Comparison of ENCODE assay signal across 8 cellular contexts in genomic region chr3:138332472-138333073, GRCh38. TPM values are rescaled to one million over a fixed set of nuclear protein-coding genes. Genes with fewer than 3 reads are reported as not detected.
DNase-seq lines count a peak whose midpoint lies in the region; ATAC-seq, FAIRE-seq and TF ChIP-seq lines count a peak whose summit lies in the region.

No MANE protein-coding gene starts in this region.

- H3K4me1 ChIP-seq in stomach: peaks cover 5 to 18% (median 17%) of the 10 kb centered on the region in 4 donors

- intact Hi-C loops in stomach (cut with DNase I; ENCODE audit: low total_unique reads): no loop called here

- no peaks in the 10 kb centered on the region for H3K9me3 ChIP-seq in stomach

- CTCF ChIA-PET in AG04449 (lab: Yijun Ruan, JAX): interaction anchor here (1.0 to 4.3 kb wide), 7 partner anchors 14 to 142 kb away, joined by 3 to 45 read pairs (median 4); partner anchors contain the start of gene MRAS

- ATAC-seq in HG02798 (IDR thresholded peaks at IDR 0.05; ENCODE audit: poor library complexity, unreplicated experiment): no peak

- TF ChIP-seq EP300 in stomach (IDR thresholded peaks at IDR 0.05): no peak

- TF ChIP-seq POLR2A in stomach (IDR thresholded peaks at IDR 0.05): no peak

- H3K4me3 ChIP-seq in AG04449 (ENCODE audit: low read depth, low read length): no peak overlapping the region
- H3K4me3 ChIP-seq in fibroblast of villous mesenchyme (ENCODE audit: low read depth, low read length): no peak overlapping the region
- H3K4me3 ChIP-seq in stomach: no peak overlapping the region

- no peak for FAIRE-seq in GM19239 (lab: Jason Lieb, UNC)

- no peaks in the 10 kb centered on the region for H3K36me3 ChIP-seq in stomach

- TF ChIP-seq CTCF in AG04449 (IDR thresholded peaks at IDR 0.05; ENCODE audit: insufficient read depth, low read length, missing control alignments): peak; percentile 37
- peak; percentile 53 for TF ChIP-seq CTCF in GM12873 (IDR thresholded peaks at IDR 0.05; ENCODE audit: insufficient read depth, low read depth, low read length, missing control alignments)
- peak; percentile 60 for TF ChIP-seq CTCF in fibroblast of villous mesenchyme (IDR thresholded peaks at IDR 0.05; ENCODE audit: insufficient read depth, low read depth, low read length)
- peak in 5 of 7 experiments; percentile 27 to 54 (median 40) for TF ChIP-seq CTCF in stomach (IDR thresholded peaks at IDR 0.05)

- no peaks in the 10 kb centered on the region for H3K27me3 ChIP-seq in stomach

- H3K27ac ChIP-seq in stomach: no peak overlapping the region

- no peak for DNase-seq in AG04449 (ENCODE audit: low read depth, low spot score)
- peak; percentile 31 for DNase-seq in RPMI8226
- peak; percentile 55 for DNase-seq in fibroblast of villous mesenchyme (ENCODE audit: low read depth)
- DNase-seq in stomach: no peak
- no peak for DNase-seq in 8988T
- no peak for DNase-seq in GM19239 (ENCODE audit: insufficient read length, low spot score)

- 23 to 43% (median 26%) methylated on average over 4 of the region's 4 CpGs for WGBS in stomach, 5 donors

- POLR2A ChIA-PET in AG04449 (lab: Yijun Ruan, JAX): no interaction called here

RNA-seq across cellular contexts. Expression of gene NME9, which starts 2.9 kb away (rescaled TPM):
- total RNA-seq in fibroblast of villous mesenchyme: under 0.01 TPM in 1 of 2 replicates, not detected in the other
- total RNA-seq in stomach: under 1 TPM in 1 of 5 donors, not detected in 4; 0.55 TPM
- under 1 TPM in 1 of 3 donors, not detected in 2; 0.13 TPM for polyA plus RNA-seq in stomach

RNA-seq across cellular contexts. Expression of gene MRAS, which starts 15.8 kb away (rescaled TPM):
- total RNA-seq in fibroblast of villous mesenchyme: 46.4 and 53.5 TPM in 2 replicates
- total RNA-seq in stomach: 10 to 100 TPM in 4 of 5 donors, 1 to 10 TPM in 1; 5.5 to 28.0 (median 11.0) TPM
- polyA plus RNA-seq in stomach: 10 to 100 TPM in 1 of 3 donors, 1 to 10 TPM in 2; 4.4 to 10.3 (median 7.6) TPM

Comparison
In these comparisons a context has a peak if more than half of its experiments do, and no peak if none do; other contexts are left out.
1. DNase-seq: peak in RPMI8226 (single experiment) and fibroblast of villous mesenchyme (single experiment); none in AG04449 (single experiment), stomach (single experiment), 8988T (single experiment) and GM19239 (single experiment).
2. Peak in every context shown above with its lines, with median percentiles within 50 percentile points of each other: CTCF ChIP-seq.